Comparison of ENCODE assay signal across 10 cellular contexts in the genomic region with DNA sequence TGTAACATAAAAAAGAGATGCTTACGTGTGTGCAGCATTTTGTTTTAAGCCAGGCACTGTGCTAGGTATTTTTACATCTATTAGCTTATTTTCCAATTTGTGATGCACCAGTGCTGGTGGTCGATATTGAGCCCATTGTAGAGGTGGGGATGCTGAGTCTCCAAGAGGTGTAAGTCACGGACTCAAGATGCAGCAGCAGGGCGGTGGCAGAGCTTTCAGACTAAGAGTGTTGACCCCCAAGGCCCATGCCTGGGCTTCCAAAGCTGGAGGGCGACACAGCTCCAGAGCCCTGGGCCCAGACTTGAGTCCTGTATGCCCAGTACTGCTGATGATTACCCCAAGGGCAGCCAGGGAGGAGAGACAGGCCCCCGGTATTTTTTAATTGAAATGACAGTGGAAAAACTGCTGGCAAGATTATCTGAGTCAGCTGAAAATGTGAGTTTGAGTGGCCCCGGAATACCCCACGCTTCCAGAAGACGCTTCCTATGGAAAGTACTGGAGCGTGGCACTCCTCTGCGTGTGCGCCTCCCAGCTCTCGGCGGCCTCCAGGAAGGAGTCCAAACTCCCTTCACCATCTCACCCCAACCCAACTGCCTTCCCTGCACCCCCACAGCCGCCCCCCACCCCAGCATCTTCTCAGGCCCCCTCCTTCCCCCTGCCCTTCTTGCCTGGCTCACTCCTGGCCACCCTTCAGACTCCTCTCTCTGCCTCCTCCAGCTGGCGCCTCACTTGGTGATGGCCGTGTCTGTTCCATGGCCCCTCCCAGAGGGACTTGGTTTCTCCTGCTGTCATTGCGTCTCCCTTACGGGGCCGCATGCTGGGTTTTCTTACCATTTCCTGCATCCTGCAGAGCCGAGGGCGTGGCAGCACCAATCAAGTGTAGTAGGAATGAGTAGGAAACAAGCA. TPM values are rescaled to one million over a fixed set of nuclear protein-coding genes. Genes with fewer than 3 reads are reported as not detected.
DNase-seq lines count a peak whose midpoint lies in the region; ATAC-seq, FAIRE-seq and TF ChIP-seq lines count a peak whose summit lies in the region.
"Had no signal": no experiment of that assay in that cellular context is flagged by ENCODE, and none has a peak within 500 bp of the region (broad histone marks: within the 10 kb centered on the region; RNA-seq: fewer than 3 reads in every experiment).

No MANE protein-coding gene starts in this region.

- H3K36me3 ChIP-seq in astrocyte (ENCODE audit: insufficient read depth, low read length) (peaks cover 6% of the 10 kb centered on the region), right lobe of liver (no peaks in the 10 kb centered on the region), subcutaneous abdominal adipose tissue (ENCODE audit: control insufficient read depth in 5 of 5, insufficient read depth in 5 of 5, low read length in 5 of 5) (peaks cover 0 to 9% (median 3%) of the 10 kb centered on the region in 5 donors)

- no peaks in the 10 kb centered on the region for H3K9me3 Mint-ChIP-seq in activated CD8-positive, alpha-beta T cell treated with anti-CD3 and anti-CD28 coated beads, Interleukin-2, amount 10 ng/mL, durations not matched to agents 7 days and 5 days (ENCODE audit: insufficient read depth)
- no peaks in the 10 kb centered on the region for H3K9me3 Mint-ChIP-seq in activated CD8-positive, alpha-beta T cell treated with anti-CD3 and anti-CD28 coated beads for 36 hours
- H3K9me3 Mint-ChIP-seq in astrocyte (ENCODE audit: unreplicated experiment) (no peaks in the 10 kb centered on the region), glutamatergic neuron (ENCODE audit: unreplicated experiment) (peaks cover 7% of the 10 kb centered on the region)

- no peak for ATAC-seq in activated CD8-positive, alpha-beta T cell treated with anti-CD3 and anti-CD28 coated beads, Interleukin-2, amount 10 ng/mL, durations not matched to agents 7 days and 5 days
- ATAC-seq in activated CD8-positive, alpha-beta T cell treated with anti-CD3 and anti-CD28 coated beads for 36 hours, result no peak
- no peak for ATAC-seq in right lobe of liver
- no peak for ATAC-seq in HG03565 (IDR thresholded peaks at IDR 0.05; ENCODE audit: unreplicated experiment)

- H3K27me3 Mint-ChIP-seq in activated CD8-positive, alpha-beta T cell treated with anti-CD3 and anti-CD28 coated beads, Interleukin-2, amount 10 ng/mL, durations not matched to agents 7 days and 5 days (ENCODE audit: low read depth), result no peaks in the 10 kb centered on the region
- H3K27me3 Mint-ChIP-seq in activated CD8-positive, alpha-beta T cell treated with anti-CD3 and anti-CD28 coated beads for 36 hours, result no peaks in the 10 kb centered on the region
- no peaks in the 10 kb centered on the region for H3K27me3 Mint-ChIP-seq in astrocyte (ENCODE audit: low read depth, unreplicated experiment)
- peaks cover 6% of the 10 kb centered on the region for H3K27me3 Mint-ChIP-seq in glutamatergic neuron (ENCODE audit: unreplicated experiment)

- CTCF ChIA-PET in activated CD8-positive, alpha-beta T cell treated with anti-CD3 and anti-CD28 coated beads, Interleukin-2, amount 10 ng/mL, durations not matched to agents 7 days and 5 days (lab: Charles Lee), result interaction anchor here (4.7 kb wide), 1 partner anchor 20 kb away, joined by 21 read pairs; no protein-coding TSS in a partner anchor
- CTCF ChIA-PET in activated CD8-positive, alpha-beta T cell treated with anti-CD3 and anti-CD28 coated beads for 36 hours (lab: Charles Lee), result interaction anchor here (2.0 kb wide), 1 partner anchor 20 kb away, joined by 9 read pairs; no protein-coding TSS in a partner anchor

- H3K4me3 Mint-ChIP-seq in activated CD8-positive, alpha-beta T cell treated with anti-CD3 and anti-CD28 coated beads, Interleukin-2, amount 10 ng/mL, durations not matched to agents 7 days and 5 days, result no peak overlapping the region
- H3K4me3 Mint-ChIP-seq in activated CD8-positive, alpha-beta T cell treated with anti-CD3 and anti-CD28 coated beads for 36 hours, result no peak overlapping the region
- H3K4me3 Mint-ChIP-seq in astrocyte (ENCODE audit: unreplicated experiment) (no peak overlapping the region), glutamatergic neuron (ENCODE audit: unreplicated experiment) (no peak overlapping the region)

- peaks cover 26% of the 10 kb centered on the region for H3K36me3 Mint-ChIP-seq in activated CD8-positive, alpha-beta T cell treated with anti-CD3 and anti-CD28 coated beads, Interleukin-2, amount 10 ng/mL, durations not matched to agents 7 days and 5 days (ENCODE audit: low read depth)
- H3K36me3 Mint-ChIP-seq in activated CD8-positive, alpha-beta T cell treated with anti-CD3 and anti-CD28 coated beads for 36 hours (ENCODE audit: low read depth), result peaks cover 21% of the 10 kb centered on the region
- H3K36me3 Mint-ChIP-seq in astrocyte (ENCODE audit: low read depth, unreplicated experiment) (peaks cover 15% of the 10 kb centered on the region), glutamatergic neuron (ENCODE audit: unreplicated experiment) (no peaks in the 10 kb centered on the region)

- peaks cover 36% of the 10 kb centered on the region for H3K4me1 Mint-ChIP-seq in activated CD8-positive, alpha-beta T cell treated with anti-CD3 and anti-CD28 coated beads, Interleukin-2, amount 10 ng/mL, durations not matched to agents 7 days and 5 days (ENCODE audit: low read depth)
- peaks cover 35% of the 10 kb centered on the region for H3K4me1 Mint-ChIP-seq in activated CD8-positive, alpha-beta T cell treated with anti-CD3 and anti-CD28 coated beads for 36 hours (ENCODE audit: low read depth)
- H3K4me1 Mint-ChIP-seq in astrocyte (ENCODE audit: low read depth, unreplicated experiment), result peaks cover 34% of the 10 kb centered on the region
- H3K4me1 Mint-ChIP-seq in glutamatergic neuron (ENCODE audit: low read depth, unreplicated experiment), result peaks cover 28% of the 10 kb centered on the region

- H3K27ac Mint-ChIP-seq in activated CD8-positive, alpha-beta T cell treated with anti-CD3 and anti-CD28 coated beads, Interleukin-2, amount 10 ng/mL, durations not matched to agents 7 days and 5 days, result peak overlapping the region; percentile 14
- no peak overlapping the region for H3K27ac Mint-ChIP-seq in activated CD8-positive, alpha-beta T cell treated with anti-CD3 and anti-CD28 coated beads for 36 hours
- H3K27ac Mint-ChIP-seq in astrocyte (ENCODE audit: unreplicated experiment), result no peak overlapping the region
- H3K27ac Mint-ChIP-seq in glutamatergic neuron (ENCODE audit: unreplicated experiment), result no peak overlapping the region

- intact Hi-C loops in activated CD8-positive, alpha-beta T cell treated with anti-CD3 and anti-CD28 coated beads for 36 hours (cut with micrococcal nuclease), result no loop called here
- intact Hi-C loops in right lobe of liver (cut with DNase I), result loop anchor here in 1 of 2 donors (10.0 kb wide), 1 partner anchor 160 kb away; no protein-coding TSS in a partner anchor

- POLR2A ChIA-PET in activated CD8-positive, alpha-beta T cell treated with anti-CD3 and anti-CD28 coated beads, Interleukin-2, amount 10 ng/mL, durations not matched to agents 7 days and 5 days (lab: Charles Lee), result no interaction called here
- POLR2A ChIA-PET in activated CD8-positive, alpha-beta T cell treated with anti-CD3 and anti-CD28 coated beads for 36 hours (lab: Charles Lee), result interaction anchor here (0.7 kb wide), 1 partner anchor 167 kb away, joined by 3 read pairs; no protein-coding TSS in a partner anchor

- H3K4me1 ChIP-seq in astrocyte (ENCODE audit: insufficient read depth, low read length) (peaks cover 56% of the 10 kb centered on the region), right lobe of liver (peaks cover 0 to 14% (median 0%) of the 10 kb centered on the region in 4 donors), subcutaneous abdominal adipose tissue (ENCODE audit: control insufficient read depth in 5 of 5, insufficient read depth in 5 of 5, low read length in 5 of 5) (peaks cover 15 to 67% (median 57%) of the 10 kb centered on the region in 5 donors)

- no peaks in the 10 kb centered on the region for H3K9me3 ChIP-seq in astrocyte (ENCODE audit: insufficient read depth, low read depth, low read length)
- no peaks in the 10 kb centered on the region for H3K9me3 ChIP-seq in right lobe of liver
- no peaks in the 10 kb centered on the region for H3K9me3 ChIP-seq in subcutaneous abdominal adipose tissue (ENCODE audit: control insufficient read depth in 5 of 5, low read length in 5 of 5)

- peak overlapping the region; percentile 28 for H3K27ac ChIP-seq in astrocyte (ENCODE audit: low read depth, low read length)
- H3K27ac ChIP-seq in right lobe of liver, result peak overlapping the region in 2 of 3 donors; percentile 20 to 31
- H3K27ac ChIP-seq in subcutaneous abdominal adipose tissue (ENCODE audit: low read depth, low read length), result peak overlapping the region; percentile 77

- H3K79me2 ChIP-seq in astrocyte (ENCODE audit: insufficient read depth, low read length), result peaks cover 90% of the 10 kb centered on the region

- 75% methylated on average over 12 of the region's 22 CpGs for WGBS in right lobe of liver (ENCODE audit: insufficient coverage, low coverage, low lambda C conversion rate, missing lambda C conversion rate)

- H3K4me3 ChIP-seq in astrocyte (ENCODE audit: insufficient read depth, low read depth, low read length) (no peak overlapping the region), right lobe of liver (no peak overlapping the region), subcutaneous abdominal adipose tissue (ENCODE audit: low read depth in 1 of 5, low read length in 5 of 5) (no peak overlapping the region)

- H3K27me3 ChIP-seq in astrocyte (ENCODE audit: insufficient read depth, low read length), result no peaks in the 10 kb centered on the region
- H3K27me3 ChIP-seq in right lobe of liver, result no peaks in the 10 kb centered on the region
- H3K27me3 ChIP-seq in subcutaneous abdominal adipose tissue (ENCODE audit: control insufficient read depth in 5 of 5, insufficient read depth in 4 of 5, low read length in 5 of 5), result peaks cover 0 to 13% (median 4%) of the 10 kb centered on the region in 5 donors

- H4K20me1 ChIP-seq in astrocyte (ENCODE audit: insufficient read depth, low read length), result peaks cover 91% of the 10 kb centered on the region

- FAIRE-seq in astrocyte (lab: Jason Lieb, UNC) (no peak), HTR-8/SVneo (lab: Jason Lieb, UNC) (no peak)
- FAIRE-seq: kidney had no signal

- peak overlapping the region; percentile 20 for H3K4me2 ChIP-seq in astrocyte (ENCODE audit: low read length)

- H3K9ac ChIP-seq in astrocyte (ENCODE audit: low read length) (peak overlapping the region; percentile 32), subcutaneous abdominal adipose tissue (ENCODE audit: low read length in 5 of 5) (no peak overlapping the region)

- TF ChIP-seq CTCF in activated CD8-positive, alpha-beta T cell treated with anti-CD3 and anti-CD28 coated beads for 36 hours (IDR thresholded peaks at IDR 0.05), result no peak
- TF ChIP-seq CTCF in astrocyte (IDR thresholded peaks at IDR 0.05; ENCODE audit: insufficient read depth, low read depth, low read length) (no peak), right lobe of liver (IDR thresholded peaks at IDR 0.05) (no peak), glutamatergic neuron (IDR thresholded peaks at IDR 0.05; ENCODE audit: partially characterized antibody, unreplicated experiment) (no peak)

- H2AFZ ChIP-seq in astrocyte (ENCODE audit: low read depth, low read length), result no peak overlapping the region

- TF ChIP-seq POLR2A in right lobe of liver (IDR thresholded peaks at IDR 0.05), result no peak

- DNase-seq in activated CD8-positive, alpha-beta T cell treated with anti-CD3 and anti-CD28 coated beads, Interleukin-2, amount 10 ng/mL, durations not matched to agents 7 days and 5 days, result no peak
- no peak for DNase-seq in activated CD8-positive, alpha-beta T cell treated with anti-CD3 and anti-CD28 coated beads for 36 hours
- DNase-seq in astrocyte (ENCODE audit: low read depth) (no peak), right lobe of liver (no peak), HTR-8/SVneo (ENCODE audit: insufficient read length, low spot score) (no peak), glutamatergic neuron (no peak)
- DNase-seq: erythroblast, kidney had no signal

RNA-seq across cellular contexts. Expression of a gene that starts 40.7 kb away (rescaled TPM):
- total RNA-seq in activated CD8-positive, alpha-beta T cell treated with anti-CD3 and anti-CD28 coated beads, Interleukin-2, amount 10 ng/mL, durations not matched to agents 7 days and 5 days, result 10 to 100 TPM; 17.6 to 18.1 TPM
- 1 to 10 TPM; 7.7 TPM for total RNA-seq in activated CD8-positive, alpha-beta T cell treated with anti-CD3 and anti-CD28 coated beads for 36 hours
- total RNA-seq in astrocyte (54.8 and 62.7 TPM in 2 replicates), right lobe of liver (10 to 100 TPM in 1 of 6 experiments, 1 to 10 TPM in 5; 5.3 to 11.2 (median 5.8) TPM), glutamatergic neuron (ENCODE audit: unreplicated experiment) (3.7 TPM)

Comparison
In these comparisons a context has a peak if more than half of its experiments do, and no peak if none do; other contexts are left out.
1. H3K27ac ChIP-seq: peak in every context shown above with its lines; median percentile 77 in subcutaneous abdominal adipose tissue; 28 in astrocyte; 26 in right lobe of liver.